9 cellular contexts compared by ENCODE assay signal in genomic region chr5:77935516-77936364, GRCh38.
DNase-seq lines count a peak whose midpoint lies in the region; ATAC-seq and TF ChIP-seq lines count a peak whose summit lies in the region.
"Had no signal": no experiment of that assay in that cellular context is flagged by ENCODE, and none has a peak within 500 bp of the region (broad histone marks: within the 10 kb centered on the region; RNA-seq: fewer than 3 reads in every experiment).

No MANE protein-coding gene starts in this region.

- H3K4me3 Mint-ChIP-seq in MCF 10A (ENCODE audit: unreplicated experiment) (no peak overlapping the region), WTC11 (no peak overlapping the region)

- H3K36me3 ChIP-seq in breast epithelium = no peaks in the 10 kb centered on the region
- H3K36me3 ChIP-seq: thoracic aorta had no signal

- peaks cover 5% of the 10 kb centered on the region for H3K4me1 Mint-ChIP-seq in MCF 10A (ENCODE audit: insufficient read depth, unreplicated experiment)
- no peaks in the 10 kb centered on the region for H3K4me1 Mint-ChIP-seq in WTC11

- ATAC-seq in HG03571 (IDR thresholded peaks at IDR 0.05; ENCODE audit: unreplicated experiment) = peak; percentile 54
- peak; percentile 75 for ATAC-seq in stimulated activated naive CD8-positive, alpha-beta T cell treated with anti-CD3 and anti-CD28 coated beads, Interleukin-15, Interleukin-2, amounts not matched to agents 100 U/mL and 50 U/mL, for 24 hours
- no peak for ATAC-seq in WTC11

- H3K27me3 Mint-ChIP-seq in MCF 10A (ENCODE audit: insufficient read depth, unreplicated experiment) = no peaks in the 10 kb centered on the region
- H3K27me3 Mint-ChIP-seq in WTC11 (ENCODE audit: low read depth) = peaks cover 21% of the 10 kb centered on the region

- no peak overlapping the region for H3K27ac Mint-ChIP-seq in MCF 10A (ENCODE audit: low read depth, unreplicated experiment)
- no peak overlapping the region for H3K27ac Mint-ChIP-seq in WTC11

- BruUV-seq in MCF 10A (replicated peaks; lab: Mats Ljungman, UMichigan) = no TSS peak

- no peaks in the 10 kb centered on the region for H3K27me3 ChIP-seq in breast epithelium

- CTCF ChIA-PET in MCF 10A (lab: Yijun Ruan, JAX) (no interaction called here), WTC11 (lab: Charles Lee) (interaction anchor here (0.6 kb wide), 1 partner anchor 200 kb away, joined by 3 read pairs; no protein-coding TSS in a partner anchor)

- no peaks in the 10 kb centered on the region for H3K9me3 ChIP-seq in breast epithelium
- H3K9me3 ChIP-seq: thoracic aorta had no signal

- intact Hi-C loops in MCF 10A (cut with micrococcal nuclease) = no loop called here
- intact Hi-C loops in breast epithelium (cut with DNase I; ENCODE audit: low total_unique reads) = no loop called here

- no peak overlapping the region for H3K4me3 ChIP-seq in breast epithelium
- H3K4me3 ChIP-seq: thoracic aorta had no signal

- no peak for TF ChIP-seq POLR2A in breast epithelium (IDR thresholded peaks at IDR 0.05)

- DNase-seq in MCF 10A (ENCODE audit: unreplicated experiment) = peak; percentile 5
- DNase-seq in breast epithelium (ENCODE audit: low spot score in 2 of 2) = no peak
- DNase-seq in activated CD4-positive, alpha-beta T cell treated with anti-CD3 and anti-CD28 coated beads, Interleukin-2, amount 50 U/mL, for 1 hour = peak; percentile 13
- DNase-seq in stimulated activated naive CD8-positive, alpha-beta T cell treated with anti-CD3 and anti-CD28 coated beads, Interleukin-15, Interleukin-2, amounts not matched to agents 100 U/mL and 50 U/mL, for 24 hours = peak; percentile 11
- no peak for DNase-seq in WTC11 (ENCODE audit: low spot score)
- DNase-seq in NCI-H2196 treated with DMSO at 0.1 percent for 48 hours (lab: John Stamatoyannopoulos, UW; ENCODE audit: unreplicated experiment) = no peak
- DNase-seq in NCI-H1694 treated with DMSO at 0.1 percent for 48 hours (lab: John Stamatoyannopoulos, UW) = no peak

- POLR2A ChIA-PET in MCF 10A (lab: Yijun Ruan, JAX) (interaction anchor here (1.4 kb wide), 1 partner anchor 13 kb away, joined by 3 read pairs; no protein-coding TSS in a partner anchor), WTC11 (lab: Charles Lee) (no interaction called here)

- H3K9me3 Mint-ChIP-seq in MCF 10A (ENCODE audit: unreplicated experiment) (peaks cover 8% of the 10 kb centered on the region), WTC11 (peaks cover 7% of the 10 kb centered on the region)

- H3K4me1 ChIP-seq in breast epithelium = no peaks in the 10 kb centered on the region

- H3K36me3 Mint-ChIP-seq in MCF 10A (ENCODE audit: insufficient read depth, unreplicated experiment) = no peaks in the 10 kb centered on the region
- no peaks in the 10 kb centered on the region for H3K36me3 Mint-ChIP-seq in WTC11

- H3K27ac ChIP-seq in breast epithelium = no peak overlapping the region
- H3K27ac ChIP-seq: thoracic aorta had no signal

- TF ChIP-seq CTCF in MCF 10A (IDR thresholded peaks at IDR 0.05; ENCODE audit: unreplicated experiment) (no peak), breast epithelium (IDR thresholded peaks at IDR 0.05) (no peak), WTC11 (IDR thresholded peaks at IDR 0.05) (no peak)

TF ChIP-seq in WTC11, 78 proteins besides CTCF, POLR2A, EP300 and RAD21:
- TF ChIP-seq FOXJ3 (CRISPR knock-in tag; IDR thresholded peaks at IDR 0.05; ENCODE audit: borderline replicate concordance) (no peak), TEAD4 (CRISPR knock-in tag; IDR thresholded peaks at IDR 0.05) (no peak), ZNF219 (CRISPR knock-in tag; IDR thresholded peaks at IDR 0.05; ENCODE audit: borderline replicate concordance) (no peak), NFYB (CRISPR knock-in tag; conservative IDR thresholded peaks at IDR 0.05; ENCODE audit: low read depth) (no peak), CREM (CRISPR knock-in tag; IDR thresholded peaks at IDR 0.05) (no peak), OVOL2 (CRISPR knock-in tag; IDR thresholded peaks at IDR 0.05; ENCODE audit: borderline replicate concordance) (no peak), NR3C1 (CRISPR knock-in tag; conservative IDR thresholded peaks at IDR 0.05; ENCODE audit: low read depth) (no peak), RELA (CRISPR knock-in tag; IDR thresholded peaks at IDR 0.05; ENCODE audit: borderline replicate concordance) (no peak), ZNF138 (CRISPR knock-in tag; conservative IDR thresholded peaks at IDR 0.05) (no peak)
- TF ChIP-seq, protein P1, sequence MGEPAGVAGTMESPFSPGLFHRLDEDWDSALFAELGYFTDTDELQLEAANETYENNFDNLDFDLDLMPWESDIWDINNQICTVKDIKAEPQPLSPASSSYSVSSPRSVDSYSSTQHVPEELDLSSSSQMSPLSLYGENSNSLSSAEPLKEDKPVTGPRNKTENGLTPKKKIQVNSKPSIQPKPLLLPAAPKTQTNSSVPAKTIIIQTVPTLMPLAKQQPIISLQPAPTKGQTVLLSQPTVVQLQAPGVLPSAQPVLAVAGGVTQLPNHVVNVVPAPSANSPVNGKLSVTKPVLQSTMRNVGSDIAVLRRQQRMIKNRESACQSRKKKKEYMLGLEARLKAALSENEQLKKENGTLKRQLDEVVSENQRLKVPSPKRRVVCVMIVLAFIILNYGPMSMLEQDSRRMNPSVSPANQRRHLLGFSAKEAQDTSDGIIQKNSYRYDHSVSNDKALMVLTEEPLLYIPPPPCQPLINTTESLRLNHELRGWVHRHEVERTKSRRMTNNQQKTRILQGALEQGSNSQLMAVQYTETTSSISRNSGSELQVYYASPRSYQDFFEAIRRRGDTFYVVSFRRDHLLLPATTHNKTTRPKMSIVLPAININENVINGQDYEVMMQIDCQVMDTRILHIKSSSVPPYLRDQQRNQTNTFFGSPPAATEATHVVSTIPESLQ (CRISPR knock-in tag; IDR thresholded peaks at IDR 0.05) = no peak
- TF ChIP-seq, protein P2, sequence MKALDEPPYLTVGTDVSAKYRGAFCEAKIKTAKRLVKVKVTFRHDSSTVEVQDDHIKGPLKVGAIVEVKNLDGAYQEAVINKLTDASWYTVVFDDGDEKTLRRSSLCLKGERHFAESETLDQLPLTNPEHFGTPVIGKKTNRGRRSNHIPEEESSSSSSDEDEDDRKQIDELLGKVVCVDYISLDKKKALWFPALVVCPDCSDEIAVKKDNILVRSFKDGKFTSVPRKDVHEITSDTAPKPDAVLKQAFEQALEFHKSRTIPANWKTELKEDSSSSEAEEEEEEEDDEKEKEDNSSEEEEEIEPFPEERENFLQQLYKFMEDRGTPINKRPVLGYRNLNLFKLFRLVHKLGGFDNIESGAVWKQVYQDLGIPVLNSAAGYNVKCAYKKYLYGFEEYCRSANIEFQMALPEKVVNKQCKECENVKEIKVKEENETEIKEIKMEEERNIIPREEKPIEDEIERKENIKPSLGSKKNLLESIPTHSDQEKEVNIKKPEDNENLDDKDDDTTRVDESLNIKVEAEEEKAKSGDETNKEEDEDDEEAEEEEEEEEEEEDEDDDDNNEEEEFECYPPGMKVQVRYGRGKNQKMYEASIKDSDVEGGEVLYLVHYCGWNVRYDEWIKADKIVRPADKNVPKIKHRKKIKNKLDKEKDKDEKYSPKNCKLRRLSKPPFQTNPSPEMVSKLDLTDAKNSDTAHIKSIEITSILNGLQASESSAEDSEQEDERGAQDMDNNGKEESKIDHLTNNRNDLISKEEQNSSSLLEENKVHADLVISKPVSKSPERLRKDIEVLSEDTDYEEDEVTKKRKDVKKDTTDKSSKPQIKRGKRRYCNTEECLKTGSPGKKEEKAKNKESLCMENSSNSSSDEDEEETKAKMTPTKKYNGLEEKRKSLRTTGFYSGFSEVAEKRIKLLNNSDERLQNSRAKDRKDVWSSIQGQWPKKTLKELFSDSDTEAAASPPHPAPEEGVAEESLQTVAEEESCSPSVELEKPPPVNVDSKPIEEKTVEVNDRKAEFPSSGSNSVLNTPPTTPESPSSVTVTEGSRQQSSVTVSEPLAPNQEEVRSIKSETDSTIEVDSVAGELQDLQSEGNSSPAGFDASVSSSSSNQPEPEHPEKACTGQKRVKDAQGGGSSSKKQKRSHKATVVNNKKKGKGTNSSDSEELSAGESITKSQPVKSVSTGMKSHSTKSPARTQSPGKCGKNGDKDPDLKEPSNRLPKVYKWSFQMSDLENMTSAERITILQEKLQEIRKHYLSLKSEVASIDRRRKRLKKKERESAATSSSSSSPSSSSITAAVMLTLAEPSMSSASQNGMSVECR (CRISPR knock-in tag; IDR thresholded peaks at IDR 0.05; ENCODE audit: borderline replicate concordance) = no peak
- TF ChIP-seq, protein P3, sequence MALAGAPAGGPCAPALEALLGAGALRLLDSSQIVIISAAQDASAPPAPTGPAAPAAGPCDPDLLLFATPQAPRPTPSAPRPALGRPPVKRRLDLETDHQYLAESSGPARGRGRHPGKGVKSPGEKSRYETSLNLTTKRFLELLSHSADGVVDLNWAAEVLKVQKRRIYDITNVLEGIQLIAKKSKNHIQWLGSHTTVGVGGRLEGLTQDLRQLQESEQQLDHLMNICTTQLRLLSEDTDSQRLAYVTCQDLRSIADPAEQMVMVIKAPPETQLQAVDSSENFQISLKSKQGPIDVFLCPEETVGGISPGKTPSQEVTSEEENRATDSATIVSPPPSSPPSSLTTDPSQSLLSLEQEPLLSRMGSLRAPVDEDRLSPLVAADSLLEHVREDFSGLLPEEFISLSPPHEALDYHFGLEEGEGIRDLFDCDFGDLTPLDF (CRISPR knock-in tag; IDR thresholded peaks at IDR 0.05) = no peak
TF ChIP-seq in WTC11: peak in this region for 0.

Comparison
In these comparisons a context has a peak if more than half of its experiments do, and no peak if none do; other contexts are left out.
1. DNase-seq: peak in MCF 10A (single experiment), activated CD4-positive, alpha-beta T cell treated with anti-CD3 and anti-CD28 coated beads, Interleukin-2, amount 50 U/mL, for 1 hour (single experiment) and stimulated activated naive CD8-positive, alpha-beta T cell treated with anti-CD3 and anti-CD28 coated beads, Interleukin-15, Interleukin-2, amounts not matched to agents 100 U/mL and 50 U/mL, for 24 hours (single experiment); none in breast epithelium (0 of 2), WTC11 (single experiment), NCI-H2196 treated with DMSO at 0.1 percent for 48 hours (single experiment) and NCI-H1694 treated with DMSO at 0.1 percent for 48 hours (single experiment).